In the genomic region with DNA sequence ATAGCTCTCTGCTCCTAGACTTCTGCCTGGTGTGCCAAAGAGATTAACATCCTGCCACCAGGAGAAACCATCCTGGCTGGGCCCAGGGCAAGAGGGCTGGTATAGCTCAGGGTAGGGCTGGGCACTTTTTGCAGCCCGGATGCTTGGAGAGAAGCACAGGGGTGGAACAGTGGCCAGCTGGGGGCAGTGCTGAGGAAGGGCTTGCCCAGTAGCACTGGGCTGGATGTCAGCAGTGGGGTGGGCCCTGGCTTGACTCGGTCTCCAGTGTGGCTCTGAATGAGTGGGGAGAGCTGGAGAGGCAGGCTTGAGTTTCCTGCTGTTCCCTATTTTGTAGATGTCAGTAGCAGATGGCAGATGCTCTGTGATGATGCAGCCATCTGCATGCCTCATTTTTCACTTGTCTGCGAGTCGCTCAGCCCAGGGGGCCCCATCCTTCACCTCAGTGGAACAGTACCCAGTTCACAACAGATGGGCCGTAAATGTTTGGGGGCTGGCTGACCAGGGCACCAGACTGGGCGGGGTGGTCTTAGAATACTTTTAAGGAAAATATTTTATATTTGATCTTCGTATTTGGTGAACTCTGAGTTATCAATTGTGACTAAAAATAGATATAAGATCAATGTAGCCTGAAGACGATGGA, we compare ENCODE assay signal across 8 cellular contexts. TPM values are rescaled to one million over a fixed set of nuclear protein-coding genes. Genes with fewer than 3 reads are reported as not detected.
DNase-seq lines count a peak whose midpoint lies in the region; ATAC-seq and TF ChIP-seq lines count a peak whose summit lies in the region.

No MANE protein-coding gene starts in this region.

- 86% methylated on average over 8 of the region's 8 CpGs for WGBS in mammary epithelial cell (ENCODE audit: low coverage, missing lambda C conversion rate)
- WGBS in mesendoderm (ENCODE audit: extremely low coverage, insufficient coverage, low lambda C conversion rate) = no CpG with 5 or more reads among the region's 8 CpGs

- H3K4me3 ChIP-seq in mammary epithelial cell (replicated peaks in 1 of 3; ENCODE audit: insufficient read depth in 1 of 3, low read depth in 2 of 3, low read length in 3 of 3) = no peak overlapping the region
- H3K4me3 ChIP-seq in mesendoderm (ENCODE audit: low read length) = no peak overlapping the region
- no peak overlapping the region for H3K4me3 ChIP-seq in uterus

- dilution Hi-C loops in mammary epithelial cell (cut with HindIII; ENCODE audit: low sequenced_read_pairs) = no loop called here

- H2AK5ac ChIP-seq in mesendoderm (ENCODE audit: low read length) = no peak overlapping the region

- H3K9ac ChIP-seq in mammary epithelial cell (ENCODE audit: insufficient read depth, low read length) = no peak overlapping the region
- H3K9ac ChIP-seq in mesendoderm (ENCODE audit: low read length) = no peak overlapping the region

- no peak overlapping the region for H3K27ac ChIP-seq in mammary epithelial cell (ENCODE audit: insufficient read depth, low read depth, low read length)
- H3K27ac ChIP-seq in mesendoderm (ENCODE audit: low read depth, low read length) = no peak overlapping the region
- H3K27ac ChIP-seq in uterus = no peak overlapping the region

- H2BK15ac ChIP-seq in mesendoderm (replicated peaks; ENCODE audit: low read depth) = no peak overlapping the region

- no peak overlapping the region for H3K56ac ChIP-seq in mesendoderm (ENCODE audit: low read length)

- H2AFZ ChIP-seq in mammary epithelial cell (ENCODE audit: low read depth, low read length) = no peak overlapping the region

- no peak overlapping the region for H3K4me2 ChIP-seq in mammary epithelial cell (ENCODE audit: insufficient read depth, low read depth, low read length)
- no peak overlapping the region for H3K4me2 ChIP-seq in mesendoderm (ENCODE audit: low read length)

- intact Hi-C loops in mammary epithelial cell (cut with micrococcal nuclease) = loop anchor here (5.0 kb wide), 1 partner anchor 168 kb away; the partner anchor contains the start of gene ARMC12
- intact Hi-C loops in uterus (cut with DNase I; ENCODE audit: low total_unique reads) = no loop called here

- TF ChIP-seq CTCF in GM13976 (IDR thresholded peaks at IDR 0.05; ENCODE audit: borderline replicate concordance, control extremely low read depth, extremely low read depth, insufficient read depth, missing control alignments) (peak; percentile 33), mammary epithelial cell (conservative IDR thresholded peaks at IDR 0.05 in 1 of 2, IDR thresholded peaks at IDR 0.05 in 1 of 2; ENCODE audit: extremely low read depth in 1 of 2, insufficient read depth in 1 of 2, low read depth in 1 of 2, low read length in 2 of 2) (peak; percentile 41 to 54), uterus (IDR thresholded peaks at IDR 0.05) (peak; percentile 8 to 49 (median 23))

- no TSS peak for BruUV-seq in mammary epithelial cell (replicated peaks; lab: Mats Ljungman, UMichigan)

- H3K79me2 ChIP-seq in mammary epithelial cell (ENCODE audit: insufficient read depth, low read length) (no peaks in the 10 kb centered on the region), mesendoderm (ENCODE audit: control insufficient read depth, insufficient read depth, low read length) (no peaks in the 10 kb centered on the region)

- peak; percentile 85 for ATAC-seq in SK-N-SH treated with all-trans-retinoic acid at 6 μM for 48 hours
- ATAC-seq in GM21619 (IDR thresholded peaks at IDR 0.05; ENCODE audit: unreplicated experiment) = no peak

- no peaks in the 10 kb centered on the region for H4K20me1 ChIP-seq in mammary epithelial cell (ENCODE audit: insufficient read depth, low read length)

- no peaks in the 10 kb centered on the region for H3K4me1 ChIP-seq in mammary epithelial cell (ENCODE audit: insufficient read depth, low read length)
- no peaks in the 10 kb centered on the region for H3K4me1 ChIP-seq in mesendoderm (ENCODE audit: control insufficient read depth, low read depth, low read length)
- H3K4me1 ChIP-seq in uterus = no peaks in the 10 kb centered on the region

- H3K4ac ChIP-seq in mesendoderm (ENCODE audit: low read depth, low read length) = no peak overlapping the region

- H3K36me3 ChIP-seq in mammary epithelial cell (ENCODE audit: insufficient read depth, low read length) = peaks cover 11% of the 10 kb centered on the region
- no peaks in the 10 kb centered on the region for H3K36me3 ChIP-seq in mesendoderm (ENCODE audit: control insufficient read depth, insufficient read depth, low read length)
- no peaks in the 10 kb centered on the region for H3K36me3 ChIP-seq in uterus

- in situ Hi-C loops in GM13976 (cut with MboI; ENCODE audit: low sequenced_read_pairs, unreplicated experiment) (no loop called here), mammary epithelial cell (cut with MboI; ENCODE audit: low sequenced_read_pairs in 2 of 2) (no loop called here)

- H3K9me3 ChIP-seq in mammary epithelial cell (replicated peaks; ENCODE audit: insufficient read depth, low read length) (no peaks in the 10 kb centered on the region), uterus (no peaks in the 10 kb centered on the region)

- H3K18ac ChIP-seq in mesendoderm (ENCODE audit: low read length) = no peak overlapping the region

- H2BK5ac ChIP-seq in mesendoderm (ENCODE audit: low read length) = no peak overlapping the region

- CTCF ChIA-PET in mammary epithelial cell (lab: Charles Lee; ENCODE audit: low non-redundant PET) = no interaction called here

- TF ChIP-seq POLR2A in uterus (IDR thresholded peaks at IDR 0.05) = no peak

- DNase-seq in GM13976 (ENCODE audit: low spot score) (peak; percentile 43), mammary epithelial cell (peak; percentile 23), mesendoderm (peak; percentile 47), uterus (peak; percentile 42 to 46), GOT3 (lab: John Stamatoyannopoulos, UW) (no peak), NCI-H1436 (lab: John Stamatoyannopoulos, UW) (no peak)

- H3K23ac ChIP-seq in mesendoderm (ENCODE audit: low read length) = no peak overlapping the region

- no peak overlapping the region for H4K5ac ChIP-seq in mesendoderm (ENCODE audit: low read length)

- H4K8ac ChIP-seq in mesendoderm (ENCODE audit: low read depth, low read length) = no peak overlapping the region

- H3K79me1 ChIP-seq in mesendoderm (ENCODE audit: low read length) = no peaks in the 10 kb centered on the region

- H3K27me3 ChIP-seq in mammary epithelial cell (ENCODE audit: insufficient read depth, low read length) (no peaks in the 10 kb centered on the region), mesendoderm (ENCODE audit: insufficient read depth, low read length, poor library complexity) (no peaks in the 10 kb centered on the region), uterus (no peaks in the 10 kb centered on the region)

- no peak overlapping the region for H2BK120ac ChIP-seq in mesendoderm (ENCODE audit: low read depth, low read length)

TF ChIP-seq in SK-N-SH treated with all-trans-retinoic acid at 6 μM for 48 hours, 23 proteins besides CTCF, POLR2A, EP300 and RAD21 (continues in another document):
- no peak for TF ChIP-seq CSRNP3 (CRISPR knock-in tag; IDR thresholded peaks at IDR 0.05)
- no peak for TF ChIP-seq GLIS3 (CRISPR knock-in tag; IDR thresholded peaks at IDR 0.05)
- TF ChIP-seq TSHZ2 (CRISPR knock-in tag; IDR thresholded peaks at IDR 0.05) = no peak
- no peak for TF ChIP-seq RARB (CRISPR knock-in tag; IDR thresholded peaks at IDR 0.05)
- TF ChIP-seq ZNF8 (CRISPR knock-in tag; IDR thresholded peaks at IDR 0.05) = no peak
- TF ChIP-seq ISL1 (CRISPR knock-in tag; IDR thresholded peaks at IDR 0.05) = no peak
- no peak for TF ChIP-seq PPARA (CRISPR knock-in tag; IDR thresholded peaks at IDR 0.05; ENCODE audit: borderline replicate concordance)
- no peak for TF ChIP-seq ESRRG (CRISPR knock-in tag; IDR thresholded peaks at IDR 0.05)
- TF ChIP-seq ZC3H10 (CRISPR knock-in tag; IDR thresholded peaks at IDR 0.05) = no peak
- no peak for TF ChIP-seq ZFP30 (CRISPR knock-in tag; IDR thresholded peaks at IDR 0.05)
- TF ChIP-seq TOX (CRISPR knock-in tag; IDR thresholded peaks at IDR 0.05; ENCODE audit: borderline replicate concordance) = no peak

RNA-seq across cellular contexts. Expression of gene TULP1, which starts 56.4 kb away (rescaled TPM):
- total RNA-seq in mammary epithelial cell (not detected), uterus (1 to 10 TPM in 3 of 4 donors, not detected in 1; 1.6 to 3.2 (median 2.1) TPM)
- not detected for polyA plus RNA-seq in mammary epithelial cell
- polyA minus RNA-seq in mammary epithelial cell = not detected
- 2.2 TPM for polyA plus RNA-seq in mesendoderm (2013, experiment 1 of 2)
- 2.8 TPM for polyA plus RNA-seq in mesendoderm (2013, experiment 2 of 2)

Comparison
In these comparisons a context has a peak if more than half of its experiments do, and no peak if none do; other contexts are left out.
1. DNase-seq: peak in GM13976 (single experiment), mammary epithelial cell (single experiment), mesendoderm (single experiment) and uterus (2 of 2); none in GOT3 (single experiment) and NCI-H1436 (single experiment).
2. Peak in every context shown above with its lines, with median percentiles within 50 percentile points of each other: CTCF ChIP-seq.